ENCODE assay signal across 9 cellular contexts in the genomic region with DNA sequence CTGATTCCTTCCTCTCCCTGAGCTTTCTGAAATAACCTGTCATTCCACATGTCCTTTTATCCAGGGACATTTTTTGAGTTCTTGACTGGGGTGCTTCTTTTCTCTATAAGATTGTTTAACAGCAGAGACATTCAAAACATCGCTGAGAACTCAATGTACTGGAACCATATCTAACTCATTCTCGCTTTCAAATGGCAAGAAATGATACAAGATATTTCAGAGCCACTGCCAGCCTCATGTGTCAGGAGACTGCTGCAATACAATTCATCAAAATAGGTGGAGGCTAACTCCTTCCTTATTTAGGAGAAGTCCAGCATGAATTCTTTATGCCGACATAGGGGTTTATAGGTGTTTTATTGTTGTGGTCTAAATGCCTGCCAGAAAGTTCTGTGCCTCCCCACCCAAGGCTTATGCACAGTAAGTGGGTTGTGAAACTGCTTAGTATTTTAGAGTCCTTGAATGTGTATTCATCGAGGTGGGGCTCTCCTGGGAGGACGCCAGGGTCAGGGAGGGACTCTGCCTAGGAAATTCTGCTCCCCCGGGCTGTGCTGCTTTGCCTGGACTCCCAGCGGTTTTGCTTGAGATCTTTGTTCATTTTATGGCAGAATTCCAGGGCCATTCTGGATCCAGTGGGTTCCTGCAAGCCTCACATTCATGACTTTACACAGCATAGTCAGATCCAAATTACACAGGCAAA. TPM values are rescaled to one million over a fixed set of nuclear protein-coding genes. Genes with fewer than 3 reads are reported as not detected.
DNase-seq lines count a peak whose midpoint lies in the region; FAIRE-seq and TF ChIP-seq lines count a peak whose summit lies in the region.
"Had no signal": no experiment of that assay in that cellular context is flagged by ENCODE, and none has a peak within 500 bp of the region (broad histone marks: within the 10 kb centered on the region; RNA-seq: fewer than 3 reads in every experiment).

No MANE protein-coding gene starts in this region.

- H3K27ac ChIP-seq in fibroblast of lung (ENCODE audit: insufficient read depth, low read length) (peak overlapping the region; percentile 35), osteoblast (ENCODE audit: low read depth, low read length) (peak overlapping the region; percentile 96)
- H3K27ac ChIP-seq: neutrophil had no signal

- H3K9me3 ChIP-seq in fibroblast of lung (ENCODE audit: control insufficient read depth, insufficient read depth, low read depth, low read length) (no peaks in the 10 kb centered on the region), osteoblast (ENCODE audit: low read depth, low read length) (no peaks in the 10 kb centered on the region)
- H3K9me3 ChIP-seq: neutrophil had no signal

- H3K4me3 ChIP-seq in AG09309 (ENCODE audit: control insufficient read depth, low read depth, low read length) (no peak overlapping the region; the same call in 1 of the 2 replicates), fibroblast of lung (replicated peaks in 1 of 4; ENCODE audit: control extremely low read depth in 1 of 4, insufficient read depth in 1 of 4, low read depth in 3 of 4, low read length in 4 of 4) (no peak overlapping the region), osteoblast (ENCODE audit: insufficient read depth, low read length) (no peak overlapping the region)

- peak; percentile 93 for FAIRE-seq in RCC 7860 (lab: Jason Lieb, UNC)

- H4K20me1 ChIP-seq in fibroblast of lung (ENCODE audit: control insufficient read depth, extremely low read depth, insufficient read depth, low read length) (no peaks in the 10 kb centered on the region), osteoblast (ENCODE audit: insufficient read depth, low read length) (no peaks in the 10 kb centered on the region)

- peak overlapping the region; percentile 66 for H3K4me2 ChIP-seq in fibroblast of lung (ENCODE audit: extremely low read depth, insufficient read depth, low read length)
- peak overlapping the region; percentile 67 for H3K4me2 ChIP-seq in osteoblast (ENCODE audit: insufficient read depth, low read length)

- no peaks in the 10 kb centered on the region for H3K36me3 ChIP-seq in fibroblast of lung (ENCODE audit: control insufficient read depth, insufficient read depth, low read length)
- H3K36me3 ChIP-seq in osteoblast (ENCODE audit: insufficient read depth, low read length) = no peaks in the 10 kb centered on the region
- H3K36me3 ChIP-seq: neutrophil had no signal

- DNase-seq in AG09309 (ENCODE audit: low read depth) (peak; percentile 70), RCC 7860 (ENCODE audit: low spot score) (peak; percentile 84), fibroblast of lung (ENCODE audit: low read depth in 2 of 2) (peak; percentile 80 to 91), osteoblast (ENCODE audit: insufficient read length, low spot score, missing footprints) (peak; percentile 52), T-helper 1 cell (no peak), GF-D8 (lab: John Stamatoyannopoulos, UW) (no peak), NCI-H1417 treated with DMSO at 0.1 percent for 48 hours (lab: John Stamatoyannopoulos, UW) (no peak)
- no peak for DNase-seq in stimulated activated CD4-positive, alpha-beta T cell treated with anti-CD3 and anti-CD28 coated beads, Interleukin-12 subunit alpha, Interleukin-12 subunit beta, amount 100 ng/mL, for 4 hours

- TF ChIP-seq CTCF in AG09309 (IDR thresholded peaks at IDR 0.05; ENCODE audit: control insufficient read depth, insufficient read depth, low read depth, low read length, missing control alignments) = no peak
- no peak for TF ChIP-seq CTCF in fibroblast of lung (conservative IDR thresholded peaks at IDR 0.05 in 1 of 2, IDR thresholded peaks at IDR 0.05 in 1 of 2; ENCODE audit: low read depth in 1 of 2, low read length in 2 of 2)
- no peak for TF ChIP-seq CTCF in osteoblast (IDR thresholded peaks at IDR 0.05; ENCODE audit: extremely low read depth, low read depth, low read length)

- no peak overlapping the region for H2AFZ ChIP-seq in fibroblast of lung (ENCODE audit: low read length)
- H2AFZ ChIP-seq in osteoblast (ENCODE audit: low read length) = no peak overlapping the region

- H3K27me3 ChIP-seq in fibroblast of lung (ENCODE audit: control insufficient read depth, insufficient read depth, low read length) = no peaks in the 10 kb centered on the region
- H3K27me3 ChIP-seq in osteoblast (ENCODE audit: insufficient read depth, low read length) = no peaks in the 10 kb centered on the region
- H3K27me3 ChIP-seq: neutrophil had no signal

- H3K4me1 ChIP-seq in fibroblast of lung (ENCODE audit: control insufficient read depth, extremely low read depth, insufficient read depth, low read length) (peaks cover 27% of the 10 kb centered on the region), osteoblast (ENCODE audit: insufficient read depth, low read length) (peaks cover 52% of the 10 kb centered on the region)

- no peak overlapping the region for H3K9ac ChIP-seq in fibroblast of lung (ENCODE audit: insufficient read depth, low read length)

- no peaks in the 10 kb centered on the region for H3K79me2 ChIP-seq in fibroblast of lung (ENCODE audit: control insufficient read depth, insufficient read depth, low read length)
- H3K79me2 ChIP-seq in osteoblast (ENCODE audit: insufficient read depth, low read length) = no peaks in the 10 kb centered on the region

RNA-seq across cellular contexts. Expression of gene ZNF474, which starts 53.9 kb away (rescaled TPM):
- total RNA-seq in fibroblast of lung = under 0.01 and 0.17 TPM in 2 replicates
- 0.11 and 0.20 TPM in 2 replicates for polyA plus RNA-seq in fibroblast of lung
- polyA plus RNA-seq in fibroblast of lung (2012) = 0.21 TPM in 1 of 2 replicates, not detected in the other
- not detected in 2 replicates for polyA minus RNA-seq in fibroblast of lung (ENCODE audit: low replicate concordance)
- 0.29 and 0.72 TPM in 2 replicates for total RNA-seq in osteoblast

Comparison
In these comparisons a context has a peak if more than half of its experiments do, and no peak if none do; other contexts are left out.
1. DNase-seq: peak in AG09309 (single experiment), RCC 7860 (single experiment), fibroblast of lung (2 of 2) and osteoblast (single experiment); none in T-helper 1 cell (0 of 5), GF-D8 (single experiment), stimulated activated CD4-positive, alpha-beta T cell treated with anti-CD3 and anti-CD28 coated beads, Interleukin-12 subunit alpha, Interleukin-12 subunit beta, amount 100 ng/mL, for 4 hours (single experiment) and NCI-H1417 treated with DMSO at 0.1 percent for 48 hours (single experiment).